Comparison of ENCODE assay signal across 19 cellular contexts in the genomic region with DNA sequence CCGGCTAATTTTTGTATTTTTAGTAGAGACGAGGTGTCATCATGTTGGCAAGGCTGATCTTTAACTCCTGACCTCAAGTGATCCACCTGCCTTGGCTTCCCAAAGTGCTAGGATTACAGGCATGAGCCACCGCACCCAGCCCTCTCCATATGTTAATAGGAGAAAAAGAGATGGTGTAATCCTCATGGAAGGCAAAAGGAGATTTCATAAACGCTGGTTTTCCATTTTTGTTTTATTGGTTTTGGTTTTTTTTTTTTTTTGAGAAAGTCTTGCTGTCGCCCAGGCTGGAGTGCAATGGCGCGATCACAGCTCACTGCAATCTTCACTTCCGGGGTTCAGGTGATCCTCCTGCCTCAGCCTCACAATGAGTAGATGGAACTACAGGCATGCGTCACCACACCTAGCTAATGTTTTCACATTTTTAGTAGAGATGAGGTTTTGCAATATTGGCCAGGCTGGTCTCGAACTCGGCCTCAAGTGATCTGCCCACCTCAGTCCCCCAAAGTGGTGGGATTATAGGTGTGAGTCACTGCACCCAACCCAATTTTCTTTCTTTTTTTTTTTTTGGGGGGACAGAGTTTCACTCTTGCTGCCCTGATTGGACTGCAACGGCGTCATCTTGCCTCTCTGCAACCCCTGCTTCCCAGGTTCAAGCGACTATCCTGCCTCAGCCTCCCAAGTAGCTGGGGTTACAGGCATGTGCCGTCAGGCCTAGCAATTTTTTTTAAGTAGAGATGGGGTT. TPM values are rescaled to one million over a fixed set of nuclear protein-coding genes. Genes with fewer than 3 reads are reported as not detected.
DNase-seq lines count a peak whose midpoint lies in the region; ATAC-seq, FAIRE-seq and TF ChIP-seq lines count a peak whose summit lies in the region.
"Had no signal": no experiment of that assay in that cellular context is flagged by ENCODE, and none has a peak within 500 bp of the region (broad histone marks: within the 10 kb centered on the region; RNA-seq: fewer than 3 reads in every experiment).

No MANE protein-coding gene starts in this region.

- H3K18ac ChIP-seq in H9 (ENCODE audit: insufficient read length, low read depth, low read length), result no peak overlapping the region

- H3K4me3 Mint-ChIP-seq in activated CD4-positive, alpha-beta T cell treated with anti-CD3 and anti-CD28 coated beads for 36 hours, result peak overlapping the region; percentile 33
- H3K4me3 Mint-ChIP-seq in H9 (no peak overlapping the region), osteocyte (ENCODE audit: unreplicated experiment) (no peak overlapping the region)
- H3K4me3 Mint-ChIP-seq in activated naive CD8-positive, alpha-beta T cell treated with anti-CD3 and anti-CD28 coated beads for 36 hours, result peak overlapping the region; percentile 4

- H3K23ac ChIP-seq in H9 (ENCODE audit: insufficient read length, low read depth, low read length), result no peak overlapping the region

- no peak overlapping the region for H3K4me2 ChIP-seq in H9 (ENCODE audit: insufficient read depth, insufficient read length, low read length)

- CTCF ChIA-PET in activated CD4-positive, alpha-beta T cell treated with anti-CD3 and anti-CD28 coated beads for 36 hours (lab: Charles Lee), result interaction anchor here (0.5 to 1.8 kb wide), 5 partner anchors 22 to 444 kb away, joined by 3 to 8 read pairs (median 4); no protein-coding TSS in a partner anchor

- no peak overlapping the region for H4K8ac ChIP-seq in H9 (replicated peaks; ENCODE audit: insufficient read length, low read depth, low read length)

- no peak overlapping the region for H3T11ph ChIP-seq in H9 (ENCODE audit: low read length)

- no peak overlapping the region for H2AFZ ChIP-seq in H9 (ENCODE audit: low read length)
- H2AFZ ChIP-seq: GM23248 had no signal

- H3K4me1 Mint-ChIP-seq in activated CD4-positive, alpha-beta T cell treated with anti-CD3 and anti-CD28 coated beads for 36 hours, result peaks cover 80% of the 10 kb centered on the region
- H3K4me1 Mint-ChIP-seq in H9, result peaks cover 18 to 22% of the 10 kb centered on the region in 2 experiments
- H3K4me1 Mint-ChIP-seq in activated naive CD8-positive, alpha-beta T cell treated with anti-CD3 and anti-CD28 coated beads for 36 hours, result peaks cover 67% of the 10 kb centered on the region
- H3K4me1 Mint-ChIP-seq in osteocyte (ENCODE audit: unreplicated experiment), result peaks cover 28% of the 10 kb centered on the region

- no peak for FAIRE-seq in RCC 7860 (lab: Jason Lieb, UNC)
- FAIRE-seq: TTC549 had no signal

- H3K4me1 ChIP-seq in H9 (ENCODE audit: insufficient read depth, low read length), result no peaks in the 10 kb centered on the region

- peaks cover 3% of the 10 kb centered on the region for H3K79me1 ChIP-seq in H9 (ENCODE audit: insufficient read depth, low read depth, low read length, poor library complexity, severe bottlenecking)

- H3K9ac ChIP-seq in H9 (ENCODE audit: extremely low read depth, insufficient read length, low read length), result no peak overlapping the region
- H3K9ac ChIP-seq: GM23248 had no signal

- no peak overlapping the region for H2BK5ac ChIP-seq in H9 (ENCODE audit: insufficient read length, low read length)

- no peaks in the 10 kb centered on the region for H3K9me3 ChIP-seq in H9 (ENCODE audit: control insufficient read depth, low read depth, low read length)
- H3K9me3 ChIP-seq: heart right ventricle, SJCRH30, uterus had no signal

- no peaks in the 10 kb centered on the region for H3K23me2 ChIP-seq in H9 (ENCODE audit: insufficient read length, low read depth, low read length, poor library complexity, severe bottlenecking)

- no peaks in the 10 kb centered on the region for H3K27me3 ChIP-seq in H9 (ENCODE audit: insufficient read depth, low read length)
- H3K27me3 ChIP-seq: heart right ventricle, SJCRH30, uterus had no signal

- H3K4ac ChIP-seq in H9 (ENCODE audit: low read depth, low read length), result no peak overlapping the region

- peaks cover 83% of the 10 kb centered on the region; the same call in 1 of the 2 replicates for H3K79me2 ChIP-seq in H9 (ENCODE audit: insufficient read depth, low read length)

- peak overlapping the region; percentile 69 for H3K27ac Mint-ChIP-seq in activated CD4-positive, alpha-beta T cell treated with anti-CD3 and anti-CD28 coated beads for 36 hours
- H3K27ac Mint-ChIP-seq in H9 (peak overlapping the region; percentile 47 to 85 (median 81); a peak in 3 of 7 replicates), osteocyte (ENCODE audit: unreplicated experiment) (peak overlapping the region; percentile 47)
- H3K27ac Mint-ChIP-seq in activated naive CD8-positive, alpha-beta T cell treated with anti-CD3 and anti-CD28 coated beads for 36 hours, result peak overlapping the region; percentile 71

- H2AK5ac ChIP-seq in H9 (ENCODE audit: insufficient read length, low read length), result no peak overlapping the region

- H2BK20ac ChIP-seq in H9 (ENCODE audit: low read depth, low read length, poor library complexity, severe bottlenecking), result no peak overlapping the region

- DNase-seq in activated CD4-positive, alpha-beta T cell treated with anti-CD3 and anti-CD28 coated beads for 36 hours, result no peak
- DNase-seq in activated CD4-positive, alpha-beta T cell treated with anti-CD3 and anti-CD28 coated beads for 48 hours, result no peak
- DNase-seq in H9 (peak; percentile 15), osteocyte (ENCODE audit: extremely low spot score, unreplicated experiment) (no peak), HuH-7 (ENCODE audit: low spot score) (no peak), RCC 7860 (ENCODE audit: low spot score) (no peak)
- no peak for DNase-seq in activated naive CD8-positive, alpha-beta T cell treated with anti-CD3 and anti-CD28 coated beads for 36 hours
- DNase-seq: Calu3, GM23248, heart right ventricle, IMR-90, NCI-H1092, NCI-H2171, SJCRH30, uterus had no signal

- WGBS in H9 (ENCODE audit: extremely low coverage, insufficient read length, low lambda C conversion rate), result no CpG with 5 or more reads among the region's 15 CpGs

- no peak overlapping the region for H3K14ac ChIP-seq in H9 (ENCODE audit: insufficient read depth, low read length)

- H2BK120ac ChIP-seq in H9 (ENCODE audit: low read depth, low read length, poor library complexity, severe bottlenecking), result no peak overlapping the region

- H3K36me3 Mint-ChIP-seq in activated CD4-positive, alpha-beta T cell treated with anti-CD3 and anti-CD28 coated beads for 36 hours (ENCODE audit: low read depth), result peaks cover 66% of the 10 kb centered on the region
- H3K36me3 Mint-ChIP-seq in H9 (ENCODE audit: insufficient read depth in 1 of 3, low read depth in 3 of 3), result peaks cover 27 to 62% (median 46%) of the 10 kb centered on the region in 3 experiments
- peaks cover 62% of the 10 kb centered on the region for H3K36me3 Mint-ChIP-seq in activated naive CD8-positive, alpha-beta T cell treated with anti-CD3 and anti-CD28 coated beads for 36 hours
- peaks cover 17% of the 10 kb centered on the region for H3K36me3 Mint-ChIP-seq in osteocyte (ENCODE audit: unreplicated experiment)

- H3K27me3 Mint-ChIP-seq in activated CD4-positive, alpha-beta T cell treated with anti-CD3 and anti-CD28 coated beads for 36 hours, result no peaks in the 10 kb centered on the region
- H3K27me3 Mint-ChIP-seq in H9 (ENCODE audit: low read depth) (no peaks in the 10 kb centered on the region), osteocyte (ENCODE audit: unreplicated experiment) (no peaks in the 10 kb centered on the region)
- no peaks in the 10 kb centered on the region for H3K27me3 Mint-ChIP-seq in activated naive CD8-positive, alpha-beta T cell treated with anti-CD3 and anti-CD28 coated beads for 36 hours

- no peak overlapping the region for H3K56ac ChIP-seq in H9 (ENCODE audit: insufficient read length, low read depth, low read length)

- intact Hi-C loops in activated CD4-positive, alpha-beta T cell treated with anti-CD3 and anti-CD28 coated beads for 36 hours (cut with DNase I, micrococcal nuclease), result no loop called here

- TF ChIP-seq CTCF in H9 (conservative IDR thresholded peaks at IDR 0.05) (no peak), osteocyte (IDR thresholded peaks at IDR 0.05) (no peak)

- H2BK15ac ChIP-seq in H9 (ENCODE audit: low read depth, low read length), result no peak overlapping the region

- no peak for ATAC-seq in activated CD4-positive, alpha-beta T cell treated with anti-CD3 and anti-CD28 coated beads for 36 hours
- ATAC-seq in GM18868 (IDR thresholded peaks at IDR 0.05; ENCODE audit: unreplicated experiment), result no peak
- ATAC-seq: esophagus mucosa, heart right ventricle had no signal

- no peak overlapping the region for H2BK12ac ChIP-seq in H9 (ENCODE audit: insufficient read length, low read depth, low read length)

- H4K91ac ChIP-seq in H9 (ENCODE audit: insufficient read length, low read depth, low read length), result no peak overlapping the region

- no peaks in the 10 kb centered on the region for H4K20me1 ChIP-seq in H9 (ENCODE audit: control insufficient read depth, insufficient read depth, insufficient read length)

- POLR2A ChIA-PET in activated CD4-positive, alpha-beta T cell treated with anti-CD3 and anti-CD28 coated beads for 36 hours (lab: Charles Lee), result interaction anchor here (0.7 to 1.2 kb wide), 2 partner anchors 9 to 30 kb away, joined by 3 to 4 read pairs; a partner anchor contains a TSS

- H3K9me3 Mint-ChIP-seq in activated CD4-positive, alpha-beta T cell treated with anti-CD3 and anti-CD28 coated beads for 36 hours (ENCODE audit: low read depth), result no peaks in the 10 kb centered on the region
- no peaks in the 10 kb centered on the region for H3K9me3 Mint-ChIP-seq in H9
- peaks cover 2% of the 10 kb centered on the region for H3K9me3 Mint-ChIP-seq in activated naive CD8-positive, alpha-beta T cell treated with anti-CD3 and anti-CD28 coated beads for 36 hours
- H3K9me3 Mint-ChIP-seq in osteocyte (ENCODE audit: unreplicated experiment), result no peaks in the 10 kb centered on the region

- H4K5ac ChIP-seq in H9 (ENCODE audit: insufficient read length, low read depth, low read length), result no peak overlapping the region

- H3K27ac ChIP-seq in H9 (ENCODE audit: insufficient read length, low read depth, low read length), result no peak overlapping the region
- H3K27ac ChIP-seq: coronary artery, GM23248, SJCRH30, uterus had no signal

RNA-seq across cellular contexts. Expression of a gene that starts 8.1 kb away (rescaled TPM):
- 100 to 1,000 TPM; 284 to 386 TPM for total RNA-seq in activated CD4-positive, alpha-beta T cell treated with anti-CD3 and anti-CD28 coated beads for 36 hours
- total RNA-seq in H9 (2021) (435 and 449 TPM in 2 replicates), osteocyte (136 and 140 TPM in 2 replicates)
- 100 to 1,000 TPM; 402 to 403 TPM for total RNA-seq in activated naive CD8-positive, alpha-beta T cell treated with anti-CD3 and anti-CD28 coated beads for 36 hours

RNA-seq across cellular contexts. Expression of a gene that starts 34.2 kb away (rescaled TPM):
- 100 to 1,000 TPM; 756 to 818 TPM for total RNA-seq in activated CD4-positive, alpha-beta T cell treated with anti-CD3 and anti-CD28 coated beads for 36 hours
- total RNA-seq in H9 (2021), result 927 and 936 TPM in 2 replicates
- total RNA-seq in activated naive CD8-positive, alpha-beta T cell treated with anti-CD3 and anti-CD28 coated beads for 36 hours, result 1,000 to 10,000 TPM in 1 of 2 experiments, 100 to 1,000 TPM in 1; 996 to 1,010 TPM
- 423 TPM in 2 replicates for total RNA-seq in osteocyte

RNA-seq across cellular contexts. Expression of a gene that starts 45.1 kb away (rescaled TPM):
- 1,000 to 10,000 TPM; 1,215 to 1,231 TPM for total RNA-seq in activated CD4-positive, alpha-beta T cell treated with anti-CD3 and anti-CD28 coated beads for 36 hours
- total RNA-seq in H9 (2021) (1,176 and 1,204 TPM in 2 replicates), osteocyte (767 and 791 TPM in 2 replicates)
- 1,000 to 10,000 TPM; 1,112 to 1,149 TPM for total RNA-seq in activated naive CD8-positive, alpha-beta T cell treated with anti-CD3 and anti-CD28 coated beads for 36 hours

RNA-seq across cellular contexts. Expression of a gene that starts 49.9 kb away (rescaled TPM):
- 100 to 1,000 TPM in 1 of 2 experiments, 10 to 100 TPM in 1; 79.4 to 129 TPM for total RNA-seq in activated CD4-positive, alpha-beta T cell treated with anti-CD3 and anti-CD28 coated beads for 36 hours
- total RNA-seq in H9 (2021) (94.1 and 108 TPM in 2 replicates), osteocyte (83.1 and 91.6 TPM in 2 replicates)
- total RNA-seq in activated naive CD8-positive, alpha-beta T cell treated with anti-CD3 and anti-CD28 coated beads for 36 hours, result 10 to 100 TPM; 65.4 to 65.8 TPM

Comparison
In these comparisons a context has a peak if more than half of its experiments do, and no peak if none do; other contexts are left out.
1. H3K4me3 Mint-ChIP-seq: peak in activated CD4-positive, alpha-beta T cell treated with anti-CD3 and anti-CD28 coated beads for 36 hours (single experiment) and activated naive CD8-positive, alpha-beta T cell treated with anti-CD3 and anti-CD28 coated beads for 36 hours (single experiment); none in H9 (0 of 2) and osteocyte (single experiment).
2. Peak in every context shown above with its lines, with median percentiles within 50 percentile points of each other: H3K27ac Mint-ChIP-seq.